In genomic region chr18:9147440-9148238, GRCh38 we compare ENCODE assay signal across 8 cellular contexts. TPM values are rescaled to one million over a fixed set of nuclear protein-coding genes. Genes with fewer than 3 reads are reported as not detected.
DNase-seq lines count a peak whose midpoint lies in the region; ATAC-seq and TF ChIP-seq lines count a peak whose summit lies in the region.

No MANE protein-coding gene starts in this region.

- H3K36me3 Mint-ChIP-seq in activated naive CD8-positive, alpha-beta T cell treated with anti-CD3 and anti-CD28 coated beads for 36 hours = peaks cover 11% of the 10 kb centered on the region

- H3K4me3 Mint-ChIP-seq in activated naive CD8-positive, alpha-beta T cell treated with anti-CD3 and anti-CD28 coated beads for 36 hours = peak overlapping the region; percentile 20

- intact Hi-C loops in Right ventricle myocardium superior (cut with DNase I) = loop anchor here (5.0 kb wide), 1 partner anchor 75 kb away; no protein-coding TSS in a partner anchor

- peak; percentile 79 for DNase-seq in AG10803 (ENCODE audit: low read depth)
- peak; percentile 85 for DNase-seq in GM12865 (ENCODE audit: low read depth)
- DNase-seq in NCI-H524 (lab: John Stamatoyannopoulos, UW) = peak; percentile 23 to 77
- no peak for DNase-seq in activated naive CD8-positive, alpha-beta T cell treated with anti-CD3 and anti-CD28 coated beads for 36 hours
- DNase-seq in Right ventricle myocardium superior = no peak
- peak; percentile 59 for DNase-seq in putamen (ENCODE audit: low spot score)

- no peak overlapping the region for H3K4me3 ChIP-seq in AG10803 (ENCODE audit: low read length)
- no peak overlapping the region for H3K4me3 ChIP-seq in GM12865 (ENCODE audit: low read depth, low read length)

- H3K4me1 Mint-ChIP-seq in activated naive CD8-positive, alpha-beta T cell treated with anti-CD3 and anti-CD28 coated beads for 36 hours = peaks cover 68% of the 10 kb centered on the region

- ATAC-seq in HG03103 (IDR thresholded peaks at IDR 0.05; ENCODE audit: low read depth, unreplicated experiment) = peak; percentile 37
- ATAC-seq in Right ventricle myocardium superior (ENCODE audit: poor library complexity) = peak; percentile 89
- no peak for ATAC-seq in GM21717 (IDR thresholded peaks at IDR 0.05; ENCODE audit: unreplicated experiment)

- TF ChIP-seq CTCF in AG10803 (conservative IDR thresholded peaks at IDR 0.05; ENCODE audit: low read length) = peak; percentile 89
- peak; percentile 75 for TF ChIP-seq CTCF in GM12865 (IDR thresholded peaks at IDR 0.05; ENCODE audit: insufficient read depth, low read depth, low read length, missing control alignments)

- H3K27me3 Mint-ChIP-seq in activated naive CD8-positive, alpha-beta T cell treated with anti-CD3 and anti-CD28 coated beads for 36 hours = no peaks in the 10 kb centered on the region

- H3K9me3 Mint-ChIP-seq in activated naive CD8-positive, alpha-beta T cell treated with anti-CD3 and anti-CD28 coated beads for 36 hours = peaks cover 6% of the 10 kb centered on the region

- peak overlapping the region; percentile 83 for H3K27ac Mint-ChIP-seq in activated naive CD8-positive, alpha-beta T cell treated with anti-CD3 and anti-CD28 coated beads for 36 hours

RNA-seq across cellular contexts. Expression of gene ANKRD12, which starts 11.1 kb away (rescaled TPM):
- total RNA-seq in activated naive CD8-positive, alpha-beta T cell treated with anti-CD3 and anti-CD28 coated beads for 36 hours = 10 to 100 TPM; 33.1 to 33.9 TPM
- 39.9 TPM for total RNA-seq in Right ventricle myocardium superior

RNA-seq across cellular contexts. Expression of gene NDUFV2, which starts 45.1 kb away (rescaled TPM):
- total RNA-seq in activated naive CD8-positive, alpha-beta T cell treated with anti-CD3 and anti-CD28 coated beads for 36 hours = 100 to 1,000 TPM; 302 to 307 TPM
- total RNA-seq in Right ventricle myocardium superior = 521 TPM

Comparison
In these comparisons a context has a peak if more than half of its experiments do, and no peak if none do; other contexts are left out.
1. DNase-seq: peak in AG10803 (single experiment), GM12865 (single experiment), NCI-H524 (2 of 2) and putamen (single experiment); none in activated naive CD8-positive, alpha-beta T cell treated with anti-CD3 and anti-CD28 coated beads for 36 hours (single experiment) and Right ventricle myocardium superior (single experiment).